In genomic region chr20:17840423-17840822, GRCh38 we compare ENCODE assay signal across 22 cellular contexts.
DNase-seq lines count a peak whose midpoint lies in the region; ATAC-seq, FAIRE-seq and TF ChIP-seq lines count a peak whose summit lies in the region.
"Had no signal": no experiment of that assay in that cellular context is flagged by ENCODE, and none has a peak within 500 bp of the region (broad histone marks: within the 10 kb centered on the region; RNA-seq: fewer than 3 reads in every experiment).

No MANE protein-coding gene starts in this region.

- H3K27ac ChIP-seq in HEK293 (ENCODE audit: extremely low read depth, low read depth, low read length) = no peak overlapping the region
- H3K27ac ChIP-seq: 22Rv1, BLaER1, C4-2B had no signal

- no peaks in the 10 kb centered on the region for H3K27me3 ChIP-seq in bronchial epithelial cell (ENCODE audit: control insufficient read depth, insufficient read depth, low read length)

- intact Hi-C loops in cardiac septum (cut with DNase I) (loop anchor here (5.0 kb wide), 1 partner anchor 33 kb away; no protein-coding TSS in a partner anchor), left cardiac atrium (cut with DNase I) (no loop called here)

- no peaks in the 10 kb centered on the region for H3K4me1 ChIP-seq in HEK293 (ENCODE audit: control insufficient read depth, insufficient read depth, low read length)

- no peak for ATAC-seq in left cardiac atrium
- ATAC-seq in HG02938 (IDR thresholded peaks at IDR 0.05; ENCODE audit: unreplicated experiment) = no peak
- ATAC-seq in GM21723 (IDR thresholded peaks at IDR 0.05; ENCODE audit: unreplicated experiment) = no peak
- ATAC-seq: GM12878 had no signal

- FAIRE-seq in bronchial epithelial cell (lab: Jason Lieb, UNC) = peak; percentile 92
- FAIRE-seq: A204.1, D721Med, GM12878, GM18507 had no signal

- no peaks in the 10 kb centered on the region for H3K36me3 ChIP-seq in HEK293 (ENCODE audit: control insufficient read depth in 2 of 2, insufficient read depth in 1 of 2, low read length in 2 of 2)
- no peaks in the 10 kb centered on the region for H3K36me3 ChIP-seq in bronchial epithelial cell (ENCODE audit: control insufficient read depth, insufficient read depth, low read length)
- H3K36me3 ChIP-seq: BLaER1 had no signal

- POLR2A ChIA-PET in HEK293 (lab: Yijun Ruan, JAX) = no interaction called here

- TF ChIP-seq CTCF in HEK293 (tag by site-specific recombination; IDR thresholded peaks at IDR 0.05) (no peak), bronchial epithelial cell (IDR thresholded peaks at IDR 0.05; ENCODE audit: insufficient read depth, low read length, severe bottlenecking) (no peak)

- DNase-seq in cardiac septum (ENCODE audit: low spot score) (peak; percentile 9), left cardiac atrium (no peak), bronchial epithelial cell (ENCODE audit: low read depth) (no peak)
- DNase-seq: CD4-positive, alpha-beta T cell; CD8-positive, alpha-beta memory T cell; DMS 273 treated with DMSO at 0.1 percent for 48 hours; DMS79; EL; GDM1; GOT3; H7; HCEC 1CT had no signal

- CTCF ChIA-PET in HEK293 (lab: Yijun Ruan, JAX) = interaction anchor here (1.8 kb wide), 1 partner anchor 57 kb away, joined by 3 read pairs; no protein-coding TSS in a partner anchor

- H3K4me3 ChIP-seq in HEK293 (ENCODE audit: low read depth, low read length) (no peak overlapping the region), bronchial epithelial cell (ENCODE audit: low read depth, low read length) (no peak overlapping the region)
- H3K4me3 ChIP-seq: BLaER1, GM12878 had no signal

- H3K9me3 ChIP-seq in HEK293 (ENCODE audit: control insufficient read depth, insufficient read depth, low read depth, low read length) = no peaks in the 10 kb centered on the region
- H3K9me3 ChIP-seq: BLaER1 had no signal

TF ChIP-seq in HEK293, 187 proteins besides CTCF, POLR2A, EP300 and RAD21:
- TF ChIP-seq ZNF510 (tag by site-specific recombination; IDR thresholded peaks at IDR 0.05; ENCODE audit: insufficient replicate concordance) = no peak
- no peak for TF ChIP-seq ZBTB7A (tag by site-specific recombination; IDR thresholded peaks at IDR 0.05; ENCODE audit: low read depth)
- TF ChIP-seq SETDB1 (IDR thresholded peaks at IDR 0.05; ENCODE audit: insufficient read length, low read length) = peak; percentile 17
